In the genomic region with DNA sequence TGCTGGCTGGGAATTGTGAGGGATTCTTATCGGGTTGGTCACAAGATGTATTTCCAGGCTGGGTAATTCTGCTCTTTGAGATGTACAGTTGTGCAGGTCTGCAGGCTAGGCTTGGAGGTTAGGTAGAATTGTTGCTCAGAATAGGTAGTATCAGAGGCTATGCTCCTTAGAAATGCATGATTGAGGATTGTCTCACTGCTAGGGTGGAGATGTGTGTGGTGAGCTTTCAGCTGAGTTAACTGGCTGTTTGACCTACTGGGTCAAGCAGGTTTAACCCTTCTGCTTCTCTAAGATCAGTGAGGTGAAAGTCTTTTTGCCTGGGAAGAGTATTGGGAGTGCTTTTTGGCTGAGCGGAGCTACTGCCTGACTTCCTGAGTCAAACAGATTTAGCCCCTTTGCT, we compare ENCODE assay signal across 33 cellular contexts.
DNase-seq lines count a peak whose midpoint lies in the region; ATAC-seq and TF ChIP-seq lines count a peak whose summit lies in the region.
"Had no signal": no experiment of that assay in that cellular context is flagged by ENCODE, and none has a peak within 500 bp of the region (broad histone marks: within the 10 kb centered on the region; RNA-seq: fewer than 3 reads in every experiment).

No MANE protein-coding gene starts in this region.

- TF ChIP-seq CTCF in IMR-90 (conservative IDR thresholded peaks at IDR 0.05; ENCODE audit: low read depth, low read length) (no peak), epithelial cell of proximal tubule (conservative IDR thresholded peaks at IDR 0.05; ENCODE audit: low read depth, low read length) (no peak)

- no peak overlapping the region for H3K14ac ChIP-seq in IMR-90 (replicated peaks; ENCODE audit: low read depth, low read length)

- H3K36me3 ChIP-seq in IMR-90 (ENCODE audit: control insufficient read depth, insufficient read depth, low read length), result no peaks in the 10 kb centered on the region
- H3K36me3 ChIP-seq: BE2C; BLaER1; BLaER1 treated with 17β-estradiol and CSF1 and Interleukin-3, amounts not matched to agents 10 nM and 100 nM had no signal

- H3K79me1 ChIP-seq in IMR-90 (ENCODE audit: low read depth in 1 of 2, low read length in 2 of 2), result no peaks in the 10 kb centered on the region

- H4K5ac ChIP-seq in IMR-90 (ENCODE audit: low read depth, low read length), result no peak overlapping the region

- CTCF ChIA-PET in IMR-90 (lab: Yijun Ruan, JAX), result no interaction called here

- no peak overlapping the region for H3K4ac ChIP-seq in IMR-90 (ENCODE audit: low read depth, low read length)

- H3K9ac ChIP-seq in IMR-90 (ENCODE audit: low read depth, low read length), result no peak overlapping the region
- H3K9ac ChIP-seq: BLaER1; BLaER1 treated with 17β-estradiol and CSF1 and Interleukin-3, amounts not matched to agents 10 nM and 100 nM had no signal

- no peaks in the 10 kb centered on the region for H3K9me3 ChIP-seq in IMR-90 (ENCODE audit: control insufficient read depth, insufficient read depth, low read length)
- H3K9me3 ChIP-seq: A549, BE2C, Caco-2 had no signal

- DNase-seq in IMR-90, result no peak
- peak; percentile 39 for DNase-seq in epithelial cell of proximal tubule (ENCODE audit: low read depth)
- DNase-seq in kidney tubule cell (ENCODE audit: low spot score), result peak; percentile 63
- peak; percentile 54 for DNase-seq in renal cortical epithelial cell (ENCODE audit: low read depth)
- DNase-seq in GM03348 (ENCODE audit: low spot score), result no peak
- no peak for DNase-seq in NCI-H774 (lab: John Stamatoyannopoulos, UW)
- no peak for DNase-seq in foreskin melanocyte
- no peak for DNase-seq in NCI-H1694 (lab: John Stamatoyannopoulos, UW)
- DNase-seq: 8988T; ACHN; AML-193; BE2C; C1 segment of cervical spinal cord; Caco-2; Calu3; CD4-positive, alpha-beta memory T cell; CD4-positive, alpha-beta T cell; CD4-positive, CD25-positive, alpha-beta regulatory T cell; CD8-positive, alpha-beta memory T cell; CD8-positive, alpha-beta T cell; COR-L47; DMS 273 treated with DMSO at 0.1 percent for 48 hours; DMS153; DMS53; DMS79; DMS79 treated with DMSO at 0.1 percent for 48 hours; DND-41; EL had no signal

- H3K18ac ChIP-seq in IMR-90 (ENCODE audit: low read depth, low read length), result no peak overlapping the region

- TF ChIP-seq POLR2A in IMR-90 (IDR thresholded peaks at IDR 0.05; ENCODE audit: low read depth, low read length), result no peak

- no peak overlapping the region for H2BK15ac ChIP-seq in IMR-90 (ENCODE audit: low read depth, low read length)

- no peak overlapping the region for H3K4me2 ChIP-seq in IMR-90 (ENCODE audit: low read depth, low read length)
- H3K4me2 ChIP-seq: A549; BLaER1; BLaER1 treated with 17β-estradiol and CSF1 and Interleukin-3, amounts not matched to agents 10 nM and 100 nM had no signal

- in situ Hi-C loops in IMR-90 (cut with MboI; ENCODE audit: low sequenced_read_pairs), result no loop called here

- H2BK120ac ChIP-seq in IMR-90 (ENCODE audit: low read depth, low read length), result no peak overlapping the region

- H3K4me1 ChIP-seq in IMR-90 (ENCODE audit: control insufficient read depth, insufficient read depth, low read length), result no peaks in the 10 kb centered on the region
- H3K4me1 ChIP-seq: A549; BE2C; BLaER1; BLaER1 treated with 17β-estradiol and CSF1 and Interleukin-3, amounts not matched to agents 10 nM and 100 nM; Caco-2 had no signal

- no peak overlapping the region for H4K8ac ChIP-seq in IMR-90 (ENCODE audit: low read depth in 2 of 2, low read length in 2 of 2)

- intact Hi-C loops in IMR-90 (cut with micrococcal nuclease), result no loop called here

- H3K56ac ChIP-seq in IMR-90 (ENCODE audit: extremely low read depth, insufficient read depth, low read length), result no peak overlapping the region

- H2BK20ac ChIP-seq in IMR-90 (ENCODE audit: low read depth, low read length), result no peak overlapping the region

- H3K27ac ChIP-seq in IMR-90 (ENCODE audit: insufficient read depth, low read length), result no peak overlapping the region
- H3K27ac ChIP-seq: 22Rv1; A549; BLaER1; BLaER1 treated with 17β-estradiol and CSF1 and Interleukin-3, amounts not matched to agents 10 nM and 100 nM; C4-2B had no signal

- peak overlapping the region; percentile 14 for H2AFZ ChIP-seq in IMR-90 (replicated peaks; ENCODE audit: low read length, poor library complexity)

- no peak overlapping the region for H4K91ac ChIP-seq in IMR-90 (ENCODE audit: insufficient read depth, low read depth, low read length)

- H4K20me1 ChIP-seq in IMR-90 (ENCODE audit: insufficient read depth, low read length), result no peaks in the 10 kb centered on the region
- H4K20me1 ChIP-seq: BLaER1; BLaER1 treated with 17β-estradiol and CSF1 and Interleukin-3, amounts not matched to agents 10 nM and 100 nM had no signal

- TF ChIP-seq RAD21 in IMR-90 (IDR thresholded peaks at IDR 0.05; ENCODE audit: low read length), result no peak

- POLR2A ChIA-PET in IMR-90 (lab: Charles Lee; ENCODE audit: unreplicated experiment), result no interaction called here

- H3K27me3 ChIP-seq in IMR-90 (ENCODE audit: control insufficient read depth, insufficient read depth, low read length), result no peaks in the 10 kb centered on the region
- H3K27me3 ChIP-seq: BE2C; BLaER1; BLaER1 treated with 17β-estradiol and CSF1 and Interleukin-3, amounts not matched to agents 10 nM and 100 nM had no signal

- H3K9me1 ChIP-seq in IMR-90 (ENCODE audit: insufficient read depth, low read length), result no peaks in the 10 kb centered on the region; the same call in 1 of the 2 replicates

- ATAC-seq in IMR-90 (ENCODE audit: low read depth), result no peak
- ATAC-seq: A549; CD8-positive, alpha-beta T cell had no signal

- H2AK9ac ChIP-seq in IMR-90 (replicated peaks; ENCODE audit: low read depth, low read length, poor library complexity), result no peak overlapping the region

- H2AK5ac ChIP-seq in IMR-90 (ENCODE audit: low read depth, low read length), result no peak overlapping the region

- H3K4me3 ChIP-seq in IMR-90 (ENCODE audit: insufficient read depth, low read depth, low read length) (no peak overlapping the region), epithelial cell of proximal tubule (ENCODE audit: low read depth, low read length) (no peak overlapping the region)
- H3K4me3 ChIP-seq: A549; BLaER1; BLaER1 treated with 17β-estradiol and CSF1 and Interleukin-3, amounts not matched to agents 10 nM and 100 nM had no signal

- WGBS in IMR-90 (ENCODE audit: extremely low coverage in 2 of 2, insufficient read length in 1 of 2), 2 experiments, result 100% methylated on average over 1 of the region's 2 CpGs; no CpG with 5 or more reads in 1 of the 2 experiments

- H2BK5ac ChIP-seq in IMR-90 (ENCODE audit: low read depth, low read length, poor library complexity, severe bottlenecking), result no peak overlapping the region

- no TSS peak for BruUV-seq in IMR-90 (replicated peaks; lab: Mats Ljungman, UMichigan)

- dilution Hi-C loops in IMR-90 (cut with HindIII; ENCODE audit: low sequenced_read_pairs, unreplicated experiment), result no loop called here

- no peak overlapping the region for H3K23ac ChIP-seq in IMR-90 (ENCODE audit: low read depth, low read length)

TF ChIP-seq in IMR-90, 13 proteins besides CTCF, POLR2A, EP300 and RAD21:
- TF ChIP-seq, protein P1, sequence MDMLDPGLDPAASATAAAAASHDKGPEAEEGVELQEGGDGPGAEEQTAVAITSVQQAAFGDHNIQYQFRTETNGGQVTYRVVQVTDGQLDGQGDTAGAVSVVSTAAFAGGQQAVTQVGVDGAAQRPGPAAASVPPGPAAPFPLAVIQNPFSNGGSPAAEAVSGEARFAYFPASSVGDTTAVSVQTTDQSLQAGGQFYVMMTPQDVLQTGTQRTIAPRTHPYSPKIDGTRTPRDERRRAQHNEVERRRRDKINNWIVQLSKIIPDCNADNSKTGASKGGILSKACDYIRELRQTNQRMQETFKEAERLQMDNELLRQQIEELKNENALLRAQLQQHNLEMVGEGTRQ (IDR thresholded peaks at IDR 0.05; ENCODE audit: low read depth, low read length), result no peak
- TF ChIP-seq MAZ (IDR thresholded peaks at IDR 0.05; ENCODE audit: borderline replicate concordance, low read depth, low read length), result no peak
- TF ChIP-seq RCOR1 (IDR thresholded peaks at IDR 0.05; ENCODE audit: insufficient replicate concordance, low read length), result no peak
- no peak for TF ChIP-seq CHD1 (IDR thresholded peaks at IDR 0.05; ENCODE audit: low read depth, low read length)
- no peak for TF ChIP-seq CEBPB (IDR thresholded peaks at IDR 0.05; ENCODE audit: low read depth, low read length)
- no peak for TF ChIP-seq RFX5 (IDR thresholded peaks at IDR 0.05; ENCODE audit: low read depth, low read length)
- no peak for TF ChIP-seq BHLHE40 (IDR thresholded peaks at IDR 0.05; ENCODE audit: low read depth, low read length)
- no peak for TF ChIP-seq FOS (IDR thresholded peaks at IDR 0.05; ENCODE audit: low read depth, low read length)
- TF ChIP-seq, protein P2, sequence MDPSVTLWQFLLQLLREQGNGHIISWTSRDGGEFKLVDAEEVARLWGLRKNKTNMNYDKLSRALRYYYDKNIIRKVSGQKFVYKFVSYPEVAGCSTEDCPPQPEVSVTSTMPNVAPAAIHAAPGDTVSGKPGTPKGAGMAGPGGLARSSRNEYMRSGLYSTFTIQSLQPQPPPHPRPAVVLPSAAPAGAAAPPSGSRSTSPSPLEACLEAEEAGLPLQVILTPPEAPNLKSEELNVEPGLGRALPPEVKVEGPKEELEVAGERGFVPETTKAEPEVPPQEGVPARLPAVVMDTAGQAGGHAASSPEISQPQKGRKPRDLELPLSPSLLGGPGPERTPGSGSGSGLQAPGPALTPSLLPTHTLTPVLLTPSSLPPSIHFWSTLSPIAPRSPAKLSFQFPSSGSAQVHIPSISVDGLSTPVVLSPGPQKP (IDR thresholded peaks at IDR 0.05; ENCODE audit: borderline replicate concordance, low read depth, low read length), result no peak
- no peak for TF ChIP-seq MXI1 (IDR thresholded peaks at IDR 0.05; ENCODE audit: borderline replicate concordance, low read depth, low read length)
- TF ChIP-seq MAFK (IDR thresholded peaks at IDR 0.05; ENCODE audit: low read depth, low read length), result no peak
- no peak for TF ChIP-seq SMC3 (IDR thresholded peaks at IDR 0.05; ENCODE audit: low read depth, low read length)
- TF ChIP-seq NFE2L2 (IDR thresholded peaks at IDR 0.05; ENCODE audit: low read depth, low read length), result no peak

Comparison
In these comparisons a context has a peak if more than half of its experiments do, and no peak if none do; other contexts are left out.
1. DNase-seq: peak in epithelial cell of proximal tubule (single experiment), kidney tubule cell (single experiment) and renal cortical epithelial cell (single experiment); none in IMR-90 (single experiment), GM03348 (single experiment), NCI-H774 (single experiment), foreskin melanocyte (single experiment) and NCI-H1694 (single experiment).